Comparison of ENCODE assay signal across 20 cellular contexts in genomic region chr9:137988051-137988450, GRCh38.
"Had no signal": no experiment of that assay in that cellular context is flagged by ENCODE, and none has a peak within 500 bp of the region (broad histone marks: within the 10 kb centered on the region; RNA-seq: fewer than 3 reads in every experiment).

No MANE protein-coding gene starts in this region.

- DNase-seq: central memory CD4-positive, alpha-beta T cell; cortex of kidney; effector memory CD4-positive, alpha-beta T cell; glutamatergic neuron; left colon; naive thymus-derived CD4-positive, alpha-beta T cell; nephron progenitor cell; stimulated activated CD4-positive, alpha-beta T cell treated with anti-CD3 and anti-CD28 coated beads, Interleukin-15, amount 100 ng/mL, for 24 hours; stimulated activated CD4-positive, alpha-beta T cell treated with anti-CD3 and anti-CD28 coated beads, Interleukin-1b, Interleukin-23, amount 100 ng/mL, for 48 hours; stimulated activated CD4-positive, alpha-beta T cell treated with anti-CD3 and anti-CD28 coated beads, Interleukin-4, amount 100 ng/mL, for 24 hours; stimulated activated naive B cell treated with anti-CD40 and anti-IgM and Interleukin-4, amounts not matched to agents 10 μg/mL and 1 μg/mL and 100 μg/mL, for 72 hours; stimulated activated naive CD8-positive, alpha-beta T cell treated with anti-CD3 and anti-CD28 coated beads, Interleukin-15, amount 100 ng/mL, for 72 hours; substantia nigra; thyroid gland had no signal

- H3K4me3 ChIP-seq: dorsolateral prefrontal cortex, esophagus muscularis mucosa, gastroesophageal sphincter, thyroid gland had no signal

- ATAC-seq: gastroesophageal sphincter; left colon; naive thymus-derived CD4-positive, alpha-beta T cell; stimulated activated naive B cell treated with anti-CD40 and anti-IgM and Interleukin-4, amounts not matched to agents 10 μg/mL and 1 μg/mL and 100 μg/mL, for 72 hours; stimulated activated naive CD8-positive, alpha-beta T cell treated with anti-CD3 and anti-CD28 coated beads, Interleukin-15, amount 100 ng/mL, for 72 hours had no signal

- H3K4me1 Mint-ChIP-seq: stimulated activated naive CD8-positive, alpha-beta T cell treated with anti-CD3 and anti-CD28 coated beads, Interleukin-15, amount 100 ng/mL, for 72 hours had no signal

- H3K27ac ChIP-seq: epithelial cell of prostate, esophagus muscularis mucosa, gastroesophageal sphincter, neutrophil, thyroid gland had no signal

- H3K27ac Mint-ChIP-seq: naive thymus-derived CD4-positive, alpha-beta T cell; nephron progenitor cell; stimulated activated naive B cell treated with anti-CD40 and anti-IgM and Interleukin-4, amounts not matched to agents 10 μg/mL and 1 μg/mL and 100 μg/mL, for 72 hours; type B pancreatic cell had no signal

- H3K36me3 ChIP-seq: esophagus muscularis mucosa, gastroesophageal sphincter, neutrophil, thyroid gland had no signal

- H3K9me3 ChIP-seq: esophagus muscularis mucosa, gastroesophageal sphincter, neutrophil, thyroid gland had no signal

- H3K9me3 Mint-ChIP-seq: stimulated activated naive B cell treated with anti-CD40 and anti-IgM and Interleukin-4, amounts not matched to agents 10 μg/mL and 1 μg/mL and 100 μg/mL, for 72 hours; stimulated activated naive CD8-positive, alpha-beta T cell treated with anti-CD3 and anti-CD28 coated beads, Interleukin-15, amount 100 ng/mL, for 72 hours; type B pancreatic cell had no signal

- H3K36me3 Mint-ChIP-seq: naive thymus-derived CD4-positive, alpha-beta T cell; stimulated activated naive B cell treated with anti-CD40 and anti-IgM and Interleukin-4, amounts not matched to agents 10 μg/mL and 1 μg/mL and 100 μg/mL, for 72 hours; type B pancreatic cell had no signal

- H3K4me1 ChIP-seq: esophagus muscularis mucosa, gastroesophageal sphincter, thyroid gland had no signal

- H3K4me3 Mint-ChIP-seq: nephron progenitor cell; stimulated activated naive B cell treated with anti-CD40 and anti-IgM and Interleukin-4, amounts not matched to agents 10 μg/mL and 1 μg/mL and 100 μg/mL, for 72 hours; stimulated activated naive CD8-positive, alpha-beta T cell treated with anti-CD3 and anti-CD28 coated beads, Interleukin-15, amount 100 ng/mL, for 72 hours; type B pancreatic cell had no signal

- H3K27me3 ChIP-seq: thyroid gland had no signal
